Comparison of ENCODE assay signal across 11 cellular contexts in genomic region chr3:171192176-171192854, GRCh38.
A peak's percentile ranks its signal among the peaks of the same experiment; 100 is the strongest.
DNase-seq lines count a peak whose midpoint lies in the region; ATAC-seq, FAIRE-seq and TF ChIP-seq lines count a peak whose summit lies in the region.
"Had no signal": no experiment of that assay in that cellular context is flagged by ENCODE, and none has a peak within 500 bp of the region (broad histone marks: within the 10 kb centered on the region; RNA-seq: fewer than 3 reads in every experiment).

No MANE protein-coding gene starts in this region.

- FAIRE-seq in A549 (lab: Jason Lieb, UNC) = no peak
- peak; percentile 99 for FAIRE-seq in RCC 7860 (lab: Jason Lieb, UNC)
- FAIRE-seq in HepG2 (lab: Jason Lieb, UNC) = no peak

- H3K36me3 ChIP-seq in left ventricle myocardium inferior (no peaks in the 10 kb centered on the region), HepG2 (replicated peaks in 1 of 2; ENCODE audit: control insufficient read depth in 1 of 2, insufficient read depth in 2 of 2, low read length in 2 of 2) (no peaks in the 10 kb centered on the region)

- ATAC-seq in A549 = peak; percentile 81 to 86
- ATAC-seq in HepG2 = no peak
- no peak for ATAC-seq in HG02885 (IDR thresholded peaks at IDR 0.05; ENCODE audit: poor library complexity, unreplicated experiment)
- no peak for ATAC-seq in GM19351 (IDR thresholded peaks at IDR 0.05; ENCODE audit: unreplicated experiment)
- ATAC-seq: right cardiac atrium had no signal

- BruUV-seq in HepG2 (replicated peaks; lab: Mats Ljungman, UMichigan) = no TSS peak

- H3K27ac ChIP-seq in A549 (peak overlapping the region in 1 of 2 experiments; percentile 5; a peak in 1 of 6 replicates), left ventricle myocardium inferior (replicated peaks) (no peak overlapping the region), HepG2 (ENCODE audit: extremely low read length, insufficient read depth, low read length) (no peak overlapping the region)

- CTCF ChIA-PET in A549 (lab: Yijun Ruan, JAX) (no interaction called here), HepG2 (lab: Yijun Ruan, JAX; ENCODE audit: low intra/inter-chr PET ratio, low total read pairs) (no interaction called here)

- H3K9ac ChIP-seq in HepG2 (ENCODE audit: insufficient read depth, low read depth, low read length) = no peak overlapping the region

- H3K9me3 ChIP-seq in A549 = no peaks in the 10 kb centered on the region
- H3K9me3 ChIP-seq in left ventricle myocardium inferior (replicated peaks) = no peaks in the 10 kb centered on the region
- no peaks in the 10 kb centered on the region for H3K9me3 ChIP-seq in HepG2 (ENCODE audit: low read length)

- WGBS in A549 (ENCODE audit: missing lambda C conversion rate) = 16% methylated on average over 2 of the region's 2 CpGs
- 35% methylated on average over 2 of the region's 2 CpGs for WGBS in HepG2 (ENCODE audit: low lambda C conversion rate)

- in situ Hi-C loops in HepG2 (cut with HindIII; ENCODE audit: extremely low pct_ligation_motif_present, low pct_unique_long_range_greater_than_20kb) = no loop called here

- intact Hi-C loops in left ventricle myocardium inferior (cut with micrococcal nuclease) = loop anchor here (10.0 kb wide), 1 partner anchor 262 kb away; no protein-coding TSS in a partner anchor
- intact Hi-C loops in HepG2 (cut with micrococcal nuclease; ENCODE audit: unreplicated experiment) = no loop called here

- TF ChIP-seq CTCF in A549 (IDR thresholded peaks at IDR 0.05) (no peak), epithelial cell of proximal tubule (conservative IDR thresholded peaks at IDR 0.05; ENCODE audit: low read depth, low read length) (no peak), left ventricle myocardium inferior (IDR thresholded peaks at IDR 0.05; ENCODE audit: borderline replicate concordance) (no peak), HepG2 (CRISPR knock-in tag; IDR thresholded peaks at IDR 0.05) (no peak)

- H3K27me3 ChIP-seq in left ventricle myocardium inferior (ENCODE audit: low read depth) (no peaks in the 10 kb centered on the region), HepG2 (ENCODE audit: control insufficient read depth in 1 of 2, insufficient read depth in 2 of 2, low read length in 2 of 2) (no peaks in the 10 kb centered on the region)

- DNase-seq in A549 (ENCODE audit: low read depth in 1 of 2, low spot score in 1 of 2) (peak; percentile 1 to 42), GM04504 (ENCODE audit: low read depth) (peak; percentile 43), RCC 7860 (ENCODE audit: low spot score) (peak; percentile 99), epithelial cell of proximal tubule (ENCODE audit: low read depth) (peak; percentile 98), left ventricle myocardium inferior (no peak), HepG2 (ENCODE audit: low spot score) (no peak)
- DNase-seq: activated effector memory CD4-positive, alpha-beta T cell treated with Interleukin-2 at 50 U/mL for 16 hours; right cardiac atrium; Right ventricle myocardium superior had no signal

- peaks cover 28% of the 10 kb centered on the region for H3K4me1 ChIP-seq in A549
- H3K4me1 ChIP-seq in left ventricle myocardium inferior = peaks cover 10% of the 10 kb centered on the region
- peaks cover 5% of the 10 kb centered on the region for H3K4me1 ChIP-seq in HepG2 (ENCODE audit: insufficient read depth, low read length)

- H2AFZ ChIP-seq in HepG2 (ENCODE audit: low read length) = no peak overlapping the region

- no peaks in the 10 kb centered on the region for H3K79me2 ChIP-seq in HepG2 (ENCODE audit: insufficient read depth, low read length)

- H3K4me3 ChIP-seq in A549 (no peak overlapping the region), epithelial cell of proximal tubule (ENCODE audit: low read depth, low read length) (no peak overlapping the region), left ventricle myocardium inferior (no peak overlapping the region), HepG2 (replicated peaks in 1 of 3; ENCODE audit: insufficient read depth in 1 of 3, low read depth in 2 of 3, low read length in 3 of 3) (no peak overlapping the region)

- H3K4me2 ChIP-seq in A549 (peak overlapping the region; percentile 34; the same call in 1 of the 3 replicates), HepG2 (ENCODE audit: low read depth, low read length) (no peak overlapping the region)

- TF ChIP-seq EP300 in A549 (IDR thresholded peaks at IDR 0.05) (peak in 1 of 2 experiments; percentile 57; a peak in 1 of 5 replicates), HepG2 (IDR thresholded peaks at IDR 0.05; ENCODE audit: low read depth in 2 of 2, low read length in 2 of 2) (no peak), HepG2 (CRISPR knock-in tag; IDR thresholded peaks at IDR 0.05; ENCODE audit: borderline replicate concordance) (no peak)

- TF ChIP-seq POLR2A in A549 (IDR thresholded peaks at IDR 0.05; ENCODE audit: low read length) = no peak
- TF ChIP-seq POLR2A in HepG2 (IDR thresholded peaks at IDR 0.05; ENCODE audit: insufficient read depth in 1 of 2, low read depth in 2 of 2, low read length in 2 of 2) = no peak

- H4K20me1 ChIP-seq in HepG2 (ENCODE audit: insufficient read depth, low read length) = no peaks in the 10 kb centered on the region

- POLR2A ChIA-PET in A549 (lab: Yijun Ruan, JAX) (no interaction called here), HepG2 (lab: Yijun Ruan, JAX) (no interaction called here)

- TF ChIP-seq RAD21 in A549 (conservative IDR thresholded peaks at IDR 0.05 in 1 of 2, IDR thresholded peaks at IDR 0.05 in 1 of 2) (no peak), HepG2 (CRISPR knock-in tag; IDR thresholded peaks at IDR 0.05) (no peak)

TF ChIP-seq in A549, 52 proteins besides CTCF, POLR2A, EP300 and RAD21 (continues in another document):
- TF ChIP-seq HOXA7 (CRISPR knock-in tag; IDR thresholded peaks at IDR 0.05) = no peak
- 0 out of 2 replicates have a peak, but pooled peaks have one; percentile 50 for TF ChIP-seq GATA3 (IDR thresholded peaks at IDR 0.05; ENCODE audit: borderline replicate concordance)
- TF ChIP-seq HEYL (CRISPR knock-in tag; IDR thresholded peaks at IDR 0.05) = no peak
- no peak for TF ChIP-seq SREBF2 (IDR thresholded peaks at IDR 0.05)
- TF ChIP-seq POLR2AphosphoS2 (conservative IDR thresholded peaks at IDR 0.05; ENCODE audit: low read length) = no peak
- TF ChIP-seq BCL3 (IDR thresholded peaks at IDR 0.05) = no peak
- no peak for TF ChIP-seq MAZ (IDR thresholded peaks at IDR 0.05; ENCODE audit: borderline replicate concordance, low read depth, low read length)
- TF ChIP-seq JUNB (IDR thresholded peaks at IDR 0.05) = peak; percentile 70
- TF ChIP-seq MYC (IDR thresholded peaks at IDR 0.05; ENCODE audit: borderline replicate concordance, low read length) = no peak
- no peak for TF ChIP-seq RCOR1 (IDR thresholded peaks at IDR 0.05; ENCODE audit: low read depth, low read length)
- TF ChIP-seq HDAC2 (IDR thresholded peaks at IDR 0.05) = no peak
- TF ChIP-seq SMC3 (IDR thresholded peaks at IDR 0.05) = no peak
- no peak for TF ChIP-seq KDM5A (IDR thresholded peaks at IDR 0.05)
- no peak for TF ChIP-seq NPAS2 (CRISPR knock-in tag; IDR thresholded peaks at IDR 0.05; ENCODE audit: borderline replicate concordance)
- TF ChIP-seq CHD2 (IDR thresholded peaks at IDR 0.05; ENCODE audit: low read length, partially characterized antibody) = no peak
- no peak for TF ChIP-seq ZFP36 (IDR thresholded peaks at IDR 0.05; ENCODE audit: borderline replicate concordance, partially characterized antibody)
- TF ChIP-seq CEBPB (IDR thresholded peaks at IDR 0.05) = peak; percentile 9 to 20; a peak in 2 of 4 replicates

TF ChIP-seq in HepG2, 621 proteins besides CTCF, POLR2A, EP300 and RAD21:
- TF ChIP-seq AHR (CRISPR knock-in tag; IDR thresholded peaks at IDR 0.05) = no peak
- no peak for TF ChIP-seq MXD1 (CRISPR knock-in tag; IDR thresholded peaks at IDR 0.05)
- TF ChIP-seq MEIS2 (CRISPR knock-in tag; IDR thresholded peaks at IDR 0.05) = no peak
- no peak for TF ChIP-seq HDAC2 (CRISPR knock-in tag; IDR thresholded peaks at IDR 0.05)
- TF ChIP-seq TIGD3 (CRISPR knock-in tag; IDR thresholded peaks at IDR 0.05; ENCODE audit: borderline replicate concordance) = no peak
- TF ChIP-seq RBAK (CRISPR knock-in tag; IDR thresholded peaks at IDR 0.05) = no peak
- no peak for TF ChIP-seq ZNF296 (CRISPR knock-in tag; conservative IDR thresholded peaks at IDR 0.05)

Comparison
In these comparisons a context has a peak if more than half of its experiments do, and no peak if none do; other contexts are left out.
1. ATAC-seq: peak in A549 (2 of 2); none in HepG2 (single experiment), HG02885 (single experiment) and GM19351 (single experiment).
2. DNase-seq: peak in A549 (2 of 2), GM04504 (single experiment), RCC 7860 (single experiment) and epithelial cell of proximal tubule (single experiment); none in left ventricle myocardium inferior (single experiment) and HepG2 (single experiment).
3. Of the 38 proteins assayed by ChIP-seq in both HepG2 and A549: peak only in HepG2: none; only in A549: CEBPB and JUNB; in both: none; in neither: 35; mixed calls (peak in some experiments, not most) for 1.